Comparison of ENCODE assay signal across 8 cellular contexts in the genomic region with DNA sequence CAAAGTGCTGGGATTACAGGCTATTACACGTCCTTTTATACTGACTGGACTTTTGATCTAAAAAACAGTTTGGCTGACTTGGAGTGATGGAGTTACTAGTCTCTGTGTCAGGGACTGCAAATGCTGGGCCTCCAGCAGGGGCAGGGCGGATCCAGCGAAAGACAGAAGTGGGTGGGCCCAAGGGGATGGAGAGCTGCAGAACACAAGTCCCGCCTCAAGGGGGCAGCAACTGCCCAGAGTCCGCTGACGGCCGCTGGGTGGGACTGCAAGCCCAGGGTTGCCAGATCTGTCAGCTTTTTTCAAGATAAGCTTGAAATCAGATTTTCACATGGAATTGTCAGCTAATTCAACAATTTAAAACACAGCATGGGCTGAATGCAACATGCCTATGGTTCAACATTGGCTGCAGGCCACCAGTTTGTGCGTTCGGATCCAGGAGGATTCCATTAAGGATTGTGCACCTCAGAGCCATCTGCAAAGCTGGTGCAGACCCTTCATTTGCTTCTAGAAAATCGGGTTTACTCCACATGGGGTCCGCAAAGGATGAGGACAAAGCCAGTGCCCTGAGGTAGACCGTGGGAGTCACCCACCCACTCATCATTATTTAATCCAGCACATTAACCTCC. TPM values are rescaled to one million over a fixed set of nuclear protein-coding genes. Genes with fewer than 3 reads are reported as not detected.
A peak's percentile ranks its signal among the peaks of the same experiment; 100 is the strongest.
DNase-seq lines count a peak whose midpoint lies in the region; ATAC-seq, FAIRE-seq and TF ChIP-seq lines count a peak whose summit lies in the region.

No MANE protein-coding gene starts in this region.

- 4 to 7% (median 6%) methylated on average over 12 of the region's 12 CpGs for WGBS in ovary, 3 donors

- CTCF ChIA-PET in activated naive CD4-positive, alpha-beta T cell treated with anti-CD3 and anti-CD28 coated beads for 36 hours (lab: Charles Lee), result interaction anchor here (0.6 to 5.8 kb wide), 31 partner anchors 9 to 208 kb away, joined by 3 to 154 read pairs (median 4); partner anchors contain the start of genes AUNIP, MTFR1L, PAFAH2 and PAQR7

- peaks cover 17% of the 10 kb centered on the region for H3K4me1 Mint-ChIP-seq in activated naive CD4-positive, alpha-beta T cell treated with anti-CD3 and anti-CD28 coated beads for 36 hours (ENCODE audit: low read depth)

- ATAC-seq in HG02623 (IDR thresholded peaks at IDR 0.05; ENCODE audit: unreplicated experiment), result peak; percentile 73
- ATAC-seq in SK-N-SH treated with all-trans-retinoic acid at 6 μM for 48 hours, result peak; percentile 86
- ATAC-seq in thoracic aorta (ENCODE audit: insufficient number of reproducible peaks, low FRiP score, low read depth), result peak; percentile 56

- intact Hi-C loops in activated naive CD4-positive, alpha-beta T cell treated with anti-CD3 and anti-CD28 coated beads for 36 hours (cut with micrococcal nuclease), result loop anchor here (1.0 to 5.0 kb wide), 2 partner anchors 58 to 103 kb away; partner anchors contain the start of gene PAFAH2
- intact Hi-C loops in ovary (cut with DNase I), result loop anchor here in 3 of 4 donors (5.0 to 10.0 kb wide), 2 partner anchors 99 to 102 kb away; partner anchors contain the start of gene PAFAH2 (in 3 of the 3)

- H3K27me3 ChIP-seq in ovary, result no peaks in the 10 kb centered on the region
- H3K27me3 ChIP-seq in thoracic aorta (replicated peaks; ENCODE audit: insufficient read depth), result no peaks in the 10 kb centered on the region

- H3K27ac ChIP-seq in ovary (peak overlapping the region in 1 of 2 donors; percentile 58), thoracic aorta (no peak overlapping the region)

- no peak overlapping the region for H3K4me3 Mint-ChIP-seq in activated naive CD4-positive, alpha-beta T cell treated with anti-CD3 and anti-CD28 coated beads for 36 hours

- no peak for TF ChIP-seq EP300 in ovary (IDR thresholded peaks at IDR 0.05)

- H3K27ac Mint-ChIP-seq in activated naive CD4-positive, alpha-beta T cell treated with anti-CD3 and anti-CD28 coated beads for 36 hours, result no peak overlapping the region

- H3K4me1 ChIP-seq in ovary (ENCODE audit: insufficient read depth), result peaks cover 27% of the 10 kb centered on the region
- H3K4me1 ChIP-seq in thoracic aorta (ENCODE audit: control insufficient read depth in 1 of 2, low read depth in 2 of 2), result peaks cover 10 to 21% of the 10 kb centered on the region in 2 donors

- H3K36me3 Mint-ChIP-seq in activated naive CD4-positive, alpha-beta T cell treated with anti-CD3 and anti-CD28 coated beads for 36 hours (ENCODE audit: low read depth), result peaks cover 25% of the 10 kb centered on the region

- TF ChIP-seq CTCF in ovary (IDR thresholded peaks at IDR 0.05) (peak; percentile 87 to 97 (median 96)), thoracic aorta (IDR thresholded peaks at IDR 0.05) (peak; percentile 98)

- TF ChIP-seq POLR2A in ovary (IDR thresholded peaks at IDR 0.05), result no peak

- peak; percentile 83 for DNase-seq in GM04504 (ENCODE audit: low read depth)
- peak; percentile 71 to 89 (median 84) for DNase-seq in NCI-H1417 (lab: John Stamatoyannopoulos, UW)
- DNase-seq in activated naive CD4-positive, alpha-beta T cell treated with anti-CD3 and anti-CD28 coated beads for 36 hours, result peak; percentile 92
- peak; percentile 76 to 93 for DNase-seq in frontal cortex (ENCODE audit: low spot score in 2 of 2)
- DNase-seq in ovary, result peak; percentile 87 to 92 (median 90)
- peak; percentile 65 for DNase-seq in thoracic aorta (ENCODE audit: low spot score)

- H3K36me3 ChIP-seq in ovary (no peaks in the 10 kb centered on the region), thoracic aorta (no peaks in the 10 kb centered on the region)

- no peaks in the 10 kb centered on the region for H3K27me3 Mint-ChIP-seq in activated naive CD4-positive, alpha-beta T cell treated with anti-CD3 and anti-CD28 coated beads for 36 hours (ENCODE audit: low read depth)

- H3K9me3 ChIP-seq in ovary (no peaks in the 10 kb centered on the region), thoracic aorta (no peaks in the 10 kb centered on the region)

- peak; percentile 67 for FAIRE-seq in frontal cortex (lab: Jason Lieb, UNC)

- H3K9me3 Mint-ChIP-seq in activated naive CD4-positive, alpha-beta T cell treated with anti-CD3 and anti-CD28 coated beads for 36 hours, result no peaks in the 10 kb centered on the region

- H3K4me3 ChIP-seq in ovary (no peak overlapping the region), thoracic aorta (no peak overlapping the region)

TF ChIP-seq in SK-N-SH treated with all-trans-retinoic acid at 6 μM for 48 hours, 23 proteins besides CTCF, POLR2A, EP300 and RAD21:
- TF ChIP-seq PPARA (CRISPR knock-in tag; IDR thresholded peaks at IDR 0.05; ENCODE audit: borderline replicate concordance), result 0 out of 2 replicates have a peak, but pooled peaks have one; percentile 51
- TF ChIP-seq ZNF565 (CRISPR knock-in tag; conservative IDR thresholded peaks at IDR 0.05; ENCODE audit: low read depth), result 0 out of 2 replicates have a peak, but pooled peaks have one; percentile 42
- peak; percentile 68; the same call in 1 of the 2 replicates for TF ChIP-seq TCF4 (CRISPR knock-in tag; IDR thresholded peaks at IDR 0.05; ENCODE audit: borderline replicate concordance)
- no peak for TF ChIP-seq ZNF8 (CRISPR knock-in tag; IDR thresholded peaks at IDR 0.05)
TF ChIP-seq in SK-N-SH treated with all-trans-retinoic acid at 6 μM for 48 hours: peak in this region for 3.

RNA-seq across cellular contexts. Expression of gene STMN1, which starts 10.7 kb away (rescaled TPM):
- total RNA-seq in activated naive CD4-positive, alpha-beta T cell treated with anti-CD3 and anti-CD28 coated beads for 36 hours, result 100 to 1,000 TPM; 708 to 746 TPM
- total RNA-seq in frontal cortex, result 1,181 TPM
- total RNA-seq in ovary, result 100 to 1,000 TPM in 5 of 7 donors, 10 to 100 TPM in 2; 59.3 to 224 (median 127) TPM
- polyA plus RNA-seq in ovary, result 100 to 1,000 TPM; 220 to 271 TPM
- 10 to 100 TPM; 10.9 to 14.4 TPM for total RNA-seq in thoracic aorta

RNA-seq across cellular contexts. Expression of gene PAQR7, which starts 20.0 kb away (rescaled TPM):
- 1 to 10 TPM; 2.8 to 3.1 TPM for total RNA-seq in activated naive CD4-positive, alpha-beta T cell treated with anti-CD3 and anti-CD28 coated beads for 36 hours
- total RNA-seq in frontal cortex, result 8.6 TPM
- 10 to 100 TPM in 6 of 7 donors, 1 to 10 TPM in 1; 8.6 to 98.1 (median 72.2) TPM for total RNA-seq in ovary
- polyA plus RNA-seq in ovary, result 10 to 100 TPM; 19.4 to 23.3 TPM
- total RNA-seq in thoracic aorta, result 1 to 10 TPM; 7.0 to 7.1 TPM

RNA-seq across cellular contexts. Expression of gene AUNIP, which starts 36.2 kb away (rescaled TPM):
- 1 to 10 TPM; 8.4 to 9.1 TPM for total RNA-seq in activated naive CD4-positive, alpha-beta T cell treated with anti-CD3 and anti-CD28 coated beads for 36 hours
- total RNA-seq in frontal cortex, result 0.82 TPM
- under 1 TPM in 6 of 7 donors, not detected in 1; 0.35 to 0.75 (median 0.44) TPM for total RNA-seq in ovary
- under 1 TPM; 0.23 to 0.45 TPM for polyA plus RNA-seq in ovary
- not detected for total RNA-seq in thoracic aorta
